Comparison of ENCODE assay signal across 22 cellular contexts in genomic region chr20:959996-960615, GRCh38. TPM values are rescaled to one million over a fixed set of nuclear protein-coding genes. Genes with fewer than 3 reads are reported as not detected.
DNase-seq lines count a peak whose midpoint lies in the region; ATAC-seq, FAIRE-seq and TF ChIP-seq lines count a peak whose summit lies in the region.
"Had no signal": no experiment of that assay in that cellular context is flagged by ENCODE, and none has a peak within 500 bp of the region (broad histone marks: within the 10 kb centered on the region; RNA-seq: fewer than 3 reads in every experiment).

No MANE protein-coding gene starts in this region.

- no peak for FAIRE-seq in K562 (lab: Jason Lieb, UNC)
- FAIRE-seq: D721Med, GM12878, GM19239 had no signal

- DNase-seq in K562 (ENCODE audit: extremely low read depth in 1 of 4, low spot score in 3 of 4), result peak in 1 of 4 experiments; percentile 16
- DNase-seq in NCI-H128 (lab: John Stamatoyannopoulos, UW; ENCODE audit: unreplicated experiment), result no peak
- DNase-seq: CD4-positive, alpha-beta T cell; CD8-positive, alpha-beta memory T cell; DMS 273 treated with DMSO at 0.1 percent for 48 hours; DMS79; EL; GDM1 had no signal

- TF ChIP-seq EP300 in K562 (IDR thresholded peaks at IDR 0.05; ENCODE audit: low read length), result no peak

- TF ChIP-seq CTCF in K562 (IDR thresholded peaks at IDR 0.05 in 2 of 3, conservative IDR thresholded peaks at IDR 0.05 in 1 of 3; ENCODE audit: insufficient read depth in 2 of 3, low read depth in 1 of 3, low read length in 3 of 3), result no peak

- H2AFZ ChIP-seq in K562 (ENCODE audit: low read depth, low read length), result no peak overlapping the region
- H2AFZ ChIP-seq: GM23338 had no signal

- H3K9me3 ChIP-seq in BLaER1, result no peaks in the 10 kb centered on the region
- H3K9me3 ChIP-seq in BLaER1 treated with 17β-estradiol and CSF1 and Interleukin-3, amounts not matched to agents 10 nM and 100 nM (replicated peaks in 1 of 11), result no peaks in the 10 kb centered on the region
- H3K9me3 ChIP-seq in K562 (replicated peaks; ENCODE audit: control insufficient read depth, insufficient read depth, low read depth, low read length), result no peaks in the 10 kb centered on the region
- H3K9me3 ChIP-seq: HAP-1 had no signal

- H3K4me2 ChIP-seq in BLaER1 (peak overlapping the region; percentile 31; the same call in 1 of the 2 replicates), K562 (ENCODE audit: insufficient read depth, low read length) (no peak overlapping the region)
- H3K4me2 ChIP-seq in BLaER1 treated with 17β-estradiol and CSF1 and Interleukin-3, amounts not matched to agents 10 nM and 100 nM, result peak overlapping the region in 9 of 11 experiments; percentile 24 to 52 (median 39); a peak in 14 of 22 replicates
- H3K4me2 ChIP-seq: GM23338 had no signal

- intact Hi-C loops in K562 (cut with micrococcal nuclease), result no loop called here

- H4K20me1 ChIP-seq in BLaER1 (no peaks in the 10 kb centered on the region), K562 (replicated peaks; ENCODE audit: control insufficient read depth, insufficient read depth, low read length) (no peaks in the 10 kb centered on the region)
- no peaks in the 10 kb centered on the region; a peak in 1 of 22 replicates for H4K20me1 ChIP-seq in BLaER1 treated with 17β-estradiol and CSF1 and Interleukin-3, amounts not matched to agents 10 nM and 100 nM

- no peak for TF ChIP-seq POLR2A in K562 (conservative IDR thresholded peaks at IDR 0.05)

- ATAC-seq in K562, result peak; percentile 59; the same call in 2 of the 3 replicates
- ATAC-seq in HG03039 (IDR thresholded peaks at IDR 0.05; ENCODE audit: unreplicated experiment), result no peak
- no peak for ATAC-seq in GM21515 (IDR thresholded peaks at IDR 0.05; ENCODE audit: unreplicated experiment)
- ATAC-seq: GM12878, GM23338 had no signal

- no peak for TF ChIP-seq RAD21 in K562 (CRISPR knock-in tag; conservative IDR thresholded peaks at IDR 0.05 in 1 of 2, IDR thresholded peaks at IDR 0.05 in 1 of 2)

- 6% methylated on average over 6 of the region's 16 CpGs for WGBS in K562 (ENCODE audit: insufficient coverage, low coverage, missing lambda C conversion rate)

- in situ Hi-C loops in K562 (cut with MboI), result no loop called here

- no peaks in the 10 kb centered on the region for H3K36me3 ChIP-seq in BLaER1
- no peaks in the 10 kb centered on the region for H3K36me3 ChIP-seq in BLaER1 treated with 17β-estradiol and CSF1 and Interleukin-3, amounts not matched to agents 10 nM and 100 nM
- no peaks in the 10 kb centered on the region for H3K36me3 ChIP-seq in K562 (ENCODE audit: control insufficient read depth, insufficient read depth, low read length)
- H3K36me3 ChIP-seq: HAP-1 had no signal

- H3K4me1 ChIP-seq in BLaER1 (peaks cover 12% of the 10 kb centered on the region), K562 (replicated peaks in 1 of 2; ENCODE audit: control insufficient read depth in 2 of 2, insufficient read depth in 2 of 2, low read length in 2 of 2) (peaks cover 0 to 9% of the 10 kb centered on the region in 2 experiments; a peak in 2 of 5 replicates)
- peaks cover 0 to 18% (median 9%) of the 10 kb centered on the region in 10 experiments; a peak in 17 of 20 replicates for H3K4me1 ChIP-seq in BLaER1 treated with 17β-estradiol and CSF1 and Interleukin-3, amounts not matched to agents 10 nM and 100 nM
- H3K4me1 ChIP-seq: HAP-1 had no signal

- H3K4me3 ChIP-seq in BLaER1 (no peak overlapping the region), K562 (no peak overlapping the region)
- no peak overlapping the region for H3K4me3 ChIP-seq in BLaER1 treated with 17β-estradiol and CSF1 and Interleukin-3, amounts not matched to agents 10 nM and 100 nM
- H3K4me3 ChIP-seq: GM12878, GM23338, HAP-1 had no signal

- H3K9me1 ChIP-seq in K562 (ENCODE audit: control insufficient read depth, insufficient read depth, low read length), result no peaks in the 10 kb centered on the region

- no TSS peak for BruUV-seq in K562 (replicated peaks; lab: Mats Ljungman, UMichigan)

- H3K79me2 ChIP-seq in K562 (ENCODE audit: control insufficient read depth, insufficient read depth, low read length), result no peaks in the 10 kb centered on the region

- H3K27ac ChIP-seq in BLaER1, result no peak overlapping the region
- no peak overlapping the region for H3K27ac ChIP-seq in BLaER1 treated with 17β-estradiol and CSF1 and Interleukin-3, amounts not matched to agents 10 nM and 100 nM
- H3K27ac ChIP-seq in K562 (ENCODE audit: extremely low read depth, low read depth, low read length), result no peak overlapping the region

- CTCF ChIA-PET in K562 (lab: Yijun Ruan, JAX; ENCODE audit: low intra/inter-chr PET ratio), result no interaction called here

- H3K9ac ChIP-seq in BLaER1 (peak overlapping the region; percentile 55; the same call in 1 of the 2 replicates), K562 (ENCODE audit: insufficient read depth in 1 of 2, low read depth in 2 of 2, low read length in 2 of 2) (no peak overlapping the region)
- no peak overlapping the region; a peak in 1 of 22 replicates for H3K9ac ChIP-seq in BLaER1 treated with 17β-estradiol and CSF1 and Interleukin-3, amounts not matched to agents 10 nM and 100 nM

- H3K27me3 ChIP-seq in BLaER1 (no peaks in the 10 kb centered on the region), K562 (ENCODE audit: control insufficient read depth in 2 of 2, insufficient read depth in 2 of 2, low read length in 2 of 2) (peaks cover 8 to 55% of the 10 kb centered on the region in 2 experiments)
- no peaks in the 10 kb centered on the region for H3K27me3 ChIP-seq in BLaER1 treated with 17β-estradiol and CSF1 and Interleukin-3, amounts not matched to agents 10 nM and 100 nM

- POLR2A ChIA-PET in K562 (lab: Yijun Ruan, JAX), result interaction anchor here (0.7 kb wide), 1 partner anchor 45 kb away, joined by 3 read pairs; no protein-coding TSS in a partner anchor

TF ChIP-seq in K562, 482 proteins besides CTCF, POLR2A, EP300 and RAD21 (continues in another document):
- TF ChIP-seq ZNF239 (CRISPR knock-in tag; IDR thresholded peaks at IDR 0.05), result no peak

RNA-seq across cellular contexts. Expression of gene RSPO4, which starts 42.0 kb away (rescaled TPM):
- 0.14 TPM in 1 of 2 replicates, not detected in the other for total RNA-seq in K562 (2011; cell fraction: chromatin; rRNA removed; ENCODE audit: low replicate concordance)
- total RNA-seq in K562 (2011; cell fraction: nucleolus; rRNA removed), result not detected in 2 replicates
- total RNA-seq in K562 (2011; cell fraction: nucleoplasm; rRNA removed), result not detected in 2 replicates
- total RNA-seq in K562 (2014; rRNA removed) (not detected in 2 replicates), K562 (2014; rRNA removed; fragmentation: Illumina TruSeq; extraction: Trizol) (not detected in 2 replicates), K562 (2015; rRNA removed; fragmentation: Illumina TruSeq; extraction: Trizol) (not detected in 2 replicates), K562 (2021) (0.09 TPM in 1 of 2 replicates, not detected in the other)
- polyA plus RNA-seq in K562 (2011; rRNA removed) (not detected in 2 replicates), K562 (2014; fragmentation: Illumina TruSeq; extraction: Trizol) (0.04 TPM in 1 of 2 replicates, not detected in the other), K562 (2014; fragmentation: Nextera tagmentation; extraction: Ambion mirVana) (not detected), K562 (2014; rRNA removed) (0.34 TPM in 1 of 2 replicates, not detected in the other)
- not detected in 2 replicates for polyA plus RNA-seq in K562 (2011; cell fraction: cytosol; rRNA removed)
- polyA plus RNA-seq in K562 (2011; cell fraction: nucleus; rRNA removed), result 0.06 TPM in 2 replicates
- 0.10 and 0.12 TPM in 2 replicates for polyA plus RNA-seq in K562 (2012)
- polyA minus RNA-seq in K562 (2011; rRNA and poly(A)+ RNA removed), result not detected in 2 replicates
- not detected in 2 replicates for polyA minus RNA-seq in K562 (2011; cell fraction: cytosol; rRNA and poly(A)+ RNA removed)
- not detected in 2 replicates for polyA minus RNA-seq in K562 (2011; cell fraction: nucleus; rRNA and poly(A)+ RNA removed)
- total RNA-seq: A172; A673; CD8-positive, alpha-beta memory T cell; GM12878; H4 had no signal
- polyA plus RNA-seq: CD14-positive monocyte; CD8-positive, alpha-beta memory T cell had no signal

RNA-seq across cellular contexts. Expression of gene ANGPT4, which starts 44.0 kb away (rescaled TPM):
- not detected in 2 replicates for total RNA-seq in K562 (2011; cell fraction: chromatin; rRNA removed; ENCODE audit: low replicate concordance)
- total RNA-seq in K562 (2011; cell fraction: nucleolus; rRNA removed), result not detected in 2 replicates
- not detected in 2 replicates for total RNA-seq in K562 (2011; cell fraction: nucleoplasm; rRNA removed)
- total RNA-seq in K562 (2014; rRNA removed) (not detected in 2 replicates), K562 (2014; rRNA removed; fragmentation: Illumina TruSeq; extraction: Trizol) (not detected in 2 replicates), K562 (2015; rRNA removed; fragmentation: Illumina TruSeq; extraction: Trizol) (not detected in 2 replicates), K562 (2021) (not detected in 2 replicates)
- polyA plus RNA-seq in K562 (2011; rRNA removed) (not detected in 2 replicates), K562 (2014; fragmentation: Illumina TruSeq; extraction: Trizol) (not detected in 2 replicates), K562 (2014; fragmentation: Nextera tagmentation; extraction: Ambion mirVana) (not detected), K562 (2014; rRNA removed) (not detected in 2 replicates)
- not detected in 2 replicates for polyA plus RNA-seq in K562 (2011; cell fraction: cytosol; rRNA removed)
- polyA plus RNA-seq in K562 (2011; cell fraction: nucleus; rRNA removed), result not detected in 2 replicates
- polyA plus RNA-seq in K562 (2012), result not detected in 2 replicates
- polyA minus RNA-seq in K562 (2011; rRNA and poly(A)+ RNA removed), result not detected in 2 replicates
- polyA minus RNA-seq in K562 (2011; cell fraction: cytosol; rRNA and poly(A)+ RNA removed), result not detected in 2 replicates
- not detected in 2 replicates for polyA minus RNA-seq in K562 (2011; cell fraction: nucleus; rRNA and poly(A)+ RNA removed)
- total RNA-seq: A172; A673; CD4-positive, alpha-beta T cell; CD8-positive, alpha-beta memory T cell; GM12878 had no signal
- polyA plus RNA-seq: BJ; CD8-positive, alpha-beta memory T cell; GM23338 had no signal
